2 cellular contexts compared by ENCODE assay signal in genomic region chr1:23568608-23569383, GRCh38.
TF ChIP-seq lines count a peak whose summit lies in the region.

No MANE protein-coding gene starts in this region.

TF ChIP-seq in K562, 482 proteins besides CTCF, POLR2A, EP300 and RAD21 (continues in another document):
- TF ChIP-seq ZNF512 (tag; IDR thresholded peaks at IDR 0.05) (peak; percentile 93), FOXK2 (conservative IDR thresholded peaks at IDR 0.05 in 1 of 2, IDR thresholded peaks at IDR 0.05 in 1 of 2; ENCODE audit: low read depth in 2 of 2) (peak in 1 of 2 experiments; percentile 61; a peak in 2 of 4 replicates), E4F1 (CRISPR knock-in tag; IDR thresholded peaks at IDR 0.05; ENCODE audit: borderline replicate concordance) (no peak), NBN (IDR thresholded peaks at IDR 0.05; ENCODE audit: low read depth) (peak; percentile 84), ZNF431 (CRISPR knock-in tag; IDR thresholded peaks at IDR 0.05) (no peak), CREB3 (tag; conservative IDR thresholded peaks at IDR 0.05; ENCODE audit: low read depth) (no peak), PHB2 (IDR thresholded peaks at IDR 0.05; ENCODE audit: low read depth) (peak; percentile 66; the same call in 1 of the 2 replicates), ZBTB2 (IDR thresholded peaks at IDR 0.05) (0 out of 2 replicates have a peak, but pooled peaks have one; percentile 64), MLLT1 (IDR thresholded peaks at IDR 0.05) (peak; percentile 87 to 88), MAX (CRISPR knock-in tag; IDR thresholded peaks at IDR 0.05) (peak; percentile 31; the same call in 1 of the 2 replicates), KHSRP (IDR thresholded peaks at IDR 0.05) (0 out of 2 replicates have a peak, but pooled peaks have one; percentile 40), LEF1 (IDR thresholded peaks at IDR 0.05) (0 out of 2 replicates have a peak, but pooled peaks have one; percentile 30), E2F8 (IDR thresholded peaks at IDR 0.05; ENCODE audit: low read depth, partially characterized antibody) (peak; percentile 45), NCOA4 (IDR thresholded peaks at IDR 0.05; ENCODE audit: partially characterized antibody) (peak; percentile 30)

TF ChIP-seq in HepG2, 621 proteins besides CTCF, POLR2A, EP300 and RAD21:
- TF ChIP-seq MXD3 (CRISPR knock-in tag; IDR thresholded peaks at IDR 0.05) (no peak), ZNF687 (CRISPR knock-in tag; IDR thresholded peaks at IDR 0.05) (peak; percentile 47; the same call in 1 of the 2 replicates), GATAD2A (CRISPR knock-in tag; IDR thresholded peaks at IDR 0.05) (peak; percentile 10; the same call in 1 of the 2 replicates), TFDP2 (CRISPR knock-in tag; IDR thresholded peaks at IDR 0.05) (0 out of 2 replicates have a peak, but pooled peaks have one; percentile 22)
